24 cellular contexts compared by ENCODE assay signal in genomic region chr16:47613251-47613650, GRCh38.
A peak's percentile ranks its signal among the peaks of the same experiment; 100 is the strongest.
DNase-seq lines count a peak whose midpoint lies in the region; FAIRE-seq and TF ChIP-seq lines count a peak whose summit lies in the region.
"Had no signal": no experiment of that assay in that cellular context is flagged by ENCODE, and none has a peak within 500 bp of the region (broad histone marks: within the 10 kb centered on the region; RNA-seq: fewer than 3 reads in every experiment).

No MANE protein-coding gene starts in this region.

- peak; percentile 22 for DNase-seq in MCF 10A (ENCODE audit: unreplicated experiment)
- DNase-seq in breast epithelium (ENCODE audit: low spot score in 2 of 2) = no peak
- no peak for DNase-seq in bronchial epithelial cell (ENCODE audit: low read depth)
- DNase-seq in fibroblast of peridontal ligament (ENCODE audit: extremely low read depth) = peak; percentile 78
- DNase-seq in NCI-H2029 treated with DMSO at 0.1 percent for 48 hours (lab: John Stamatoyannopoulos, UW) = no peak
- DNase-seq in medulla oblongata (ENCODE audit: extremely low spot score) = no peak
- no peak for DNase-seq in G401 (ENCODE audit: low spot score)
- DNase-seq: 8988T, DMS53, GF-D8, H9, HFFc6, Kasumi-1, MM.1S, NCI-H1092, NCI-H1436, NCI-H187 treated with DMSO at 0.1 percent for 48 hours, NCI-H226, NCI-H510A treated with DMSO at 0.1 percent for 48 hours, NCI-H748 treated with DMSO at 0.1 percent for 48 hours, SJCRH30 had no signal

- CTCF ChIA-PET in MCF 10A (lab: Yijun Ruan, JAX) = no interaction called here

- H3K36me3 ChIP-seq in breast epithelium (no peaks in the 10 kb centered on the region), bronchial epithelial cell (ENCODE audit: control insufficient read depth, insufficient read depth, low read length) (peaks cover 1% of the 10 kb centered on the region), neutrophil (no peaks in the 10 kb centered on the region)
- H3K36me3 ChIP-seq: SJCRH30 had no signal

- TF ChIP-seq POLR2A in breast epithelium (IDR thresholded peaks at IDR 0.05) = no peak

- peaks cover 11% of the 10 kb centered on the region for H3K36me3 Mint-ChIP-seq in MCF 10A (ENCODE audit: insufficient read depth, unreplicated experiment)

- POLR2A ChIA-PET in MCF 10A (lab: Yijun Ruan, JAX) = no interaction called here

- TF ChIP-seq CTCF in MCF 10A (IDR thresholded peaks at IDR 0.05; ENCODE audit: unreplicated experiment) (no peak), breast epithelium (IDR thresholded peaks at IDR 0.05) (no peak), bronchial epithelial cell (IDR thresholded peaks at IDR 0.05; ENCODE audit: insufficient read depth, low read length, severe bottlenecking) (no peak), neutrophil (IDR thresholded peaks at IDR 0.05) (no peak)

- H3K4me3 ChIP-seq in breast epithelium (no peak overlapping the region), bronchial epithelial cell (ENCODE audit: low read depth, low read length) (no peak overlapping the region), neutrophil (ENCODE audit: low read depth in 1 of 2, low read length in 1 of 2) (no peak overlapping the region)
- H3K4me3 ChIP-seq: SJCRH30 had no signal

- no peak overlapping the region for H3K4me3 Mint-ChIP-seq in MCF 10A (ENCODE audit: unreplicated experiment)
- H3K4me3 Mint-ChIP-seq: B cell, CD14-positive monocyte, H9, HFFc6 had no signal

- intact Hi-C loops in MCF 10A (cut with micrococcal nuclease) (no loop called here), breast epithelium (cut with DNase I; ENCODE audit: low total_unique reads) (no loop called here)

- H3K4me1 Mint-ChIP-seq in MCF 10A (ENCODE audit: insufficient read depth, unreplicated experiment) = no peaks in the 10 kb centered on the region
- H3K4me1 Mint-ChIP-seq: B cell had no signal

- H3K9me3 Mint-ChIP-seq in MCF 10A (ENCODE audit: unreplicated experiment) = peaks cover 8% of the 10 kb centered on the region
- H3K9me3 Mint-ChIP-seq: H9, HFFc6 had no signal

- H3K27ac ChIP-seq in breast epithelium = no peak overlapping the region
- peak overlapping the region; percentile 75 for H3K27ac ChIP-seq in neutrophil
- H3K27ac ChIP-seq: SJCRH30 had no signal

- BruUV-seq in MCF 10A (replicated peaks; lab: Mats Ljungman, UMichigan) = no TSS peak

- H3K27ac Mint-ChIP-seq in MCF 10A (ENCODE audit: low read depth, unreplicated experiment) = peak overlapping the region; percentile 8
- H3K27ac Mint-ChIP-seq: B cell, CD14-positive monocyte had no signal

- FAIRE-seq in bronchial epithelial cell (lab: Jason Lieb, UNC) = peak; percentile 47

- H3K9me3 ChIP-seq in breast epithelium (no peaks in the 10 kb centered on the region), neutrophil (no peaks in the 10 kb centered on the region)
- H3K9me3 ChIP-seq: SJCRH30 had no signal

- no peaks in the 10 kb centered on the region for H3K27me3 Mint-ChIP-seq in MCF 10A (ENCODE audit: insufficient read depth, unreplicated experiment)
- H3K27me3 Mint-ChIP-seq: B cell had no signal

- H3K4me1 ChIP-seq in breast epithelium (no peaks in the 10 kb centered on the region), neutrophil (ENCODE audit: control insufficient read depth in 1 of 2, insufficient read depth in 1 of 2, low read depth in 1 of 2, low read length in 1 of 2) (peaks cover 55 to 64% of the 10 kb centered on the region in 2 experiments)
- H3K4me1 ChIP-seq: SJCRH30 had no signal

- H3K27me3 ChIP-seq in breast epithelium = no peaks in the 10 kb centered on the region
- no peaks in the 10 kb centered on the region for H3K27me3 ChIP-seq in bronchial epithelial cell (ENCODE audit: control insufficient read depth, insufficient read depth, low read length)
- no peaks in the 10 kb centered on the region for H3K27me3 ChIP-seq in neutrophil
- H3K27me3 ChIP-seq: SJCRH30 had no signal

- in situ Hi-C loops in G401 (cut with HindIII; ENCODE audit: low sequenced_read_pairs) = no loop called here

Comparison
In these comparisons a context has a peak if more than half of its experiments do, and no peak if none do; other contexts are left out.
1. DNase-seq: peak in MCF 10A (single experiment) and fibroblast of peridontal ligament (single experiment); none in breast epithelium (0 of 2), bronchial epithelial cell (single experiment), NCI-H2029 treated with DMSO at 0.1 percent for 48 hours (single experiment), medulla oblongata (single experiment) and G401 (single experiment).